Comparison of ENCODE assay signal across 8 cellular contexts in the genomic region with DNA sequence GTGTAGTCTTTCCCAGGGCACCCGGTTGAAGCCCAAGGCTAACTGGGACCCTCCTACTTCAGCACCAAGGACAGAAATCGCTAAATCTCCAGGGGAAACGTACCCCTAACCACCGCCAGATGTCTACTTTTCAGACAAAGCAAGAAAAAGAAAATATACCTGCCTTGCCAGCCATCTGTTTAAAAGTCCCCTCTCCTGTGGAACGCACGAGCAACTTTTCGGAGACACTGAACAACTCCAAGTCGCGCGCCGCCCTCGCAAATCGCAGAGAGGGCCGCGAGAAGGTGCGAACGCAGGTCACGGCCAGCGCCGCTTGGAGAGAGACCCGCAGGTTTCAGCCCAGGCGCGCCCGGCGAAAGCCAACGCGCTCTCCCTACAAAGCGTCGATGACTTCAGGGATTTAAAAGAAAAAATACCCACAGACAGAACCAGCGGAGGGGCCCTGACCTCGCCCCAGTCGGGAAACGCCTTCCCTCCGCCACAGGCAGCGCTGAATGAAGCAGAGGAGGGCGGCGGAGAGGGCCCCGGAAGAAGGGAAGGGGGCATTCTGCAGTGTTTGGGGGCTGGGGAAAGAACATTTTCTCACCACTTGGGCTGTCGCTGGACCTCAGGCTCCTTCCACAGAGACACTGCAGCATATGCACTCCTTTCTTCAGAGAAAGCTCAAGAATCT.
DNase-seq lines count a peak whose midpoint lies in the region; ATAC-seq and FAIRE-seq lines count a peak whose summit lies in the region.

No MANE protein-coding gene starts in this region.

- ATAC-seq in GM18519 (IDR thresholded peaks at IDR 0.05; ENCODE audit: low FRiP score, unreplicated experiment) (no peak), HG02798 (IDR thresholded peaks at IDR 0.05; ENCODE audit: poor library complexity, unreplicated experiment) (no peak), HG02938 (IDR thresholded peaks at IDR 0.05; ENCODE audit: unreplicated experiment) (no peak)

- FAIRE-seq in HTR-8/SVneo (lab: Jason Lieb, UNC), result no peak

- DNase-seq in COR-L47 (lab: John Stamatoyannopoulos, UW) (peak; percentile 69), NCI-H146 (lab: John Stamatoyannopoulos, UW) (peak; percentile 75), dermis microvascular lymphatic vessel endothelial cell (ENCODE audit: low read depth in 2 of 2) (peak; percentile 12 to 20), myocyte (ENCODE audit: low read depth) (peak; percentile 0), HTR-8/SVneo (ENCODE audit: insufficient read length, low spot score) (no peak)
